ENCODE assay signal across 1 cellular context in the genomic region with DNA sequence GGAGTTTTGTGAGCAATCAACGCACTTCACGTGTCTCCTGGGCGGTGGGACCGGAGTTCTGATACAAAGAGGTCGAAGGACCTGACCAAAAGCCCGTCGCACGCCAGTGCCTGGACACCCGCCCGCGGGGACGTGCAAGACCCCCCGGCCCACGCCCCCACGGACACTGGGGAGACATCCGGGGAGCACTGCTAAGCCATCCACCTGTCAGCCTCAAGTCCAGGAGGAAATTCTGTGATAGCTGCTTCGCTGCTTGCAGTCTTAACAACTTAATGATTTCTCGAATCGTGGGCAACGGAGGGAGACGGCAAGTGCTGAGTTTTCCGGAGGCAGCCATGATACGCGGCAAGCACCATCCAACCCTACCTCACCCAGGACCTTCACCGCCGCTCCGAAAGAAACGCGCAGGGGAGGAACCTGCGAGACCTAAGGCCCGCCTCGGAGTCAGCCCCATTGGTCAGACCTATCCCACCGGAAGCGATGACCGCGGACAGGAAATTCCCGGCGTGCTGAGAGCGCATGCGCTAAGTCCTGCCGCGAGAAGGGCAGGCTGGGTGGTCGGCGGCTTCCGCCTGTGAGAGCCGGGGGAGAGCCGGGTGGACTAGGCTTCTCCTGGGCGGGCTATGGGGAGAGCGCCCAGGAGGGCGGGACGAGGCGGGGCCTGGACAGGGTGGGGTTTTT.
A peak's percentile ranks its signal among the peaks of the same experiment; 100 is the strongest.
TF ChIP-seq lines count a peak whose summit lies in the region.

A gene (minus strand): TSS at position 393 of the 681 bp plus-strand sequence. CDS start 56 bp downstream, at position 337.

TF ChIP-seq in HepG2, 621 proteins besides CTCF, POLR2A, EP300 and RAD21 (continued from another document):
- TF ChIP-seq, protein P1, sequence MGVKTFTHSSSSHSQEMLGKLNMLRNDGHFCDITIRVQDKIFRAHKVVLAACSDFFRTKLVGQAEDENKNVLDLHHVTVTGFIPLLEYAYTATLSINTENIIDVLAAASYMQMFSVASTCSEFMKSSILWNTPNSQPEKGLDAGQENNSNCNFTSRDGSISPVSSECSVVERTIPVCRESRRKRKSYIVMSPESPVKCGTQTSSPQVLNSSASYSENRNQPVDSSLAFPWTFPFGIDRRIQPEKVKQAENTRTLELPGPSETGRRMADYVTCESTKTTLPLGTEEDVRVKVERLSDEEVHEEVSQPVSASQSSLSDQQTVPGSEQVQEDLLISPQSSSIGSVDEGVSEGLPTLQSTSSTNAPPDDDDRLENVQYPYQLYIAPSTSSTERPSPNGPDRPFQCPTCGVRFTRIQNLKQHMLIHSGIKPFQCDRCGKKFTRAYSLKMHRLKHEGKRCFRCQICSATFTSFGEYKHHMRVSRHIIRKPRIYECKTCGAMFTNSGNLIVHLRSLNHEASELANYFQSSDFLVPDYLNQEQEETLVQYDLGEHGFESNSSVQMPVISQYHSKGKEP (CRISPR knock-in tag; IDR thresholded peaks at IDR 0.05), result no peak
- TF ChIP-seq, protein P2, sequence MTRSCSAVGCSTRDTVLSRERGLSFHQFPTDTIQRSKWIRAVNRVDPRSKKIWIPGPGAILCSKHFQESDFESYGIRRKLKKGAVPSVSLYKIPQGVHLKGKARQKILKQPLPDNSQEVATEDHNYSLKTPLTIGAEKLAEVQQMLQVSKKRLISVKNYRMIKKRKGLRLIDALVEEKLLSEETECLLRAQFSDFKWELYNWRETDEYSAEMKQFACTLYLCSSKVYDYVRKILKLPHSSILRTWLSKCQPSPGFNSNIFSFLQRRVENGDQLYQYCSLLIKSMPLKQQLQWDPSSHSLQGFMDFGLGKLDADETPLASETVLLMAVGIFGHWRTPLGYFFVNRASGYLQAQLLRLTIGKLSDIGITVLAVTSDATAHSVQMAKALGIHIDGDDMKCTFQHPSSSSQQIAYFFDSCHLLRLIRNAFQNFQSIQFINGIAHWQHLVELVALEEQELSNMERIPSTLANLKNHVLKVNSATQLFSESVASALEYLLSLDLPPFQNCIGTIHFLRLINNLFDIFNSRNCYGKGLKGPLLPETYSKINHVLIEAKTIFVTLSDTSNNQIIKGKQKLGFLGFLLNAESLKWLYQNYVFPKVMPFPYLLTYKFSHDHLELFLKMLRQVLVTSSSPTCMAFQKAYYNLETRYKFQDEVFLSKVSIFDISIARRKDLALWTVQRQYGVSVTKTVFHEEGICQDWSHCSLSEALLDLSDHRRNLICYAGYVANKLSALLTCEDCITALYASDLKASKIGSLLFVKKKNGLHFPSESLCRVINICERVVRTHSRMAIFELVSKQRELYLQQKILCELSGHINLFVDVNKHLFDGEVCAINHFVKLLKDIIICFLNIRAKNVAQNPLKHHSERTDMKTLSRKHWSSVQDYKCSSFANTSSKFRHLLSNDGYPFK (CRISPR knock-in tag; IDR thresholded peaks at IDR 0.05; ENCODE audit: borderline replicate concordance), result peak; percentile 98
- TF ChIP-seq, protein P3, sequence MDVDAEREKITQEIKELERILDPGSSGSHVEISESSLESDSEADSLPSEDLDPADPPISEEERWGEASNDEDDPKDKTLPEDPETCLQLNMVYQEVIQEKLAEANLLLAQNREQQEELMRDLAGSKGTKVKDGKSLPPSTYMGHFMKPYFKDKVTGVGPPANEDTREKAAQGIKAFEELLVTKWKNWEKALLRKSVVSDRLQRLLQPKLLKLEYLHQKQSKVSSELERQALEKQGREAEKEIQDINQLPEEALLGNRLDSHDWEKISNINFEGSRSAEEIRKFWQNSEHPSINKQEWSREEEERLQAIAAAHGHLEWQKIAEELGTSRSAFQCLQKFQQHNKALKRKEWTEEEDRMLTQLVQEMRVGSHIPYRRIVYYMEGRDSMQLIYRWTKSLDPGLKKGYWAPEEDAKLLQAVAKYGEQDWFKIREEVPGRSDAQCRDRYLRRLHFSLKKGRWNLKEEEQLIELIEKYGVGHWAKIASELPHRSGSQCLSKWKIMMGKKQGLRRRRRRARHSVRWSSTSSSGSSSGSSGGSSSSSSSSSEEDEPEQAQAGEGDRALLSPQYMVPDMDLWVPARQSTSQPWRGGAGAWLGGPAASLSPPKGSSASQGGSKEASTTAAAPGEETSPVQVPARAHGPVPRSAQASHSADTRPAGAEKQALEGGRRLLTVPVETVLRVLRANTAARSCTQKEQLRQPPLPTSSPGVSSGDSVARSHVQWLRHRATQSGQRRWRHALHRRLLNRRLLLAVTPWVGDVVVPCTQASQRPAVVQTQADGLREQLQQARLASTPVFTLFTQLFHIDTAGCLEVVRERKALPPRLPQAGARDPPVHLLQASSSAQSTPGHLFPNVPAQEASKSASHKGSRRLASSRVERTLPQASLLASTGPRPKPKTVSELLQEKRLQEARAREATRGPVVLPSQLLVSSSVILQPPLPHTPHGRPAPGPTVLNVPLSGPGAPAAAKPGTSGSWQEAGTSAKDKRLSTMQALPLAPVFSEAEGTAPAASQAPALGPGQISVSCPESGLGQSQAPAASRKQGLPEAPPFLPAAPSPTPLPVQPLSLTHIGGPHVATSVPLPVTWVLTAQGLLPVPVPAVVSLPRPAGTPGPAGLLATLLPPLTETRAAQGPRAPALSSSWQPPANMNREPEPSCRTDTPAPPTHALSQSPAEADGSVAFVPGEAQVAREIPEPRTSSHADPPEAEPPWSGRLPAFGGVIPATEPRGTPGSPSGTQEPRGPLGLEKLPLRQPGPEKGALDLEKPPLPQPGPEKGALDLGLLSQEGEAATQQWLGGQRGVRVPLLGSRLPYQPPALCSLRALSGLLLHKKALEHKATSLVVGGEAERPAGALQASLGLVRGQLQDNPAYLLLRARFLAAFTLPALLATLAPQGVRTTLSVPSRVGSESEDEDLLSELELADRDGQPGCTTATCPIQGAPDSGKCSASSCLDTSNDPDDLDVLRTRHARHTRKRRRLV (CRISPR knock-in tag; IDR thresholded peaks at IDR 0.05), result no peak
- TF ChIP-seq, protein P4, sequence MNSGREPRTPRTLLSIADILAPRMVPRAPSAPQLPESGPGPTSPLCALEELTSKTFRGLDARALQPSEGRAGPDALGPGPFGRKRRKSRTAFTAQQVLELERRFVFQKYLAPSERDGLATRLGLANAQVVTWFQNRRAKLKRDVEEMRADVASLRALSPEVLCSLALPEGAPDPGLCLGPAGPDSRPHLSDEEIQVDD (CRISPR knock-in tag; IDR thresholded peaks at IDR 0.05; ENCODE audit: borderline replicate concordance), result peak; percentile 73
- TF ChIP-seq ZBTB21 (CRISPR knock-in tag; IDR thresholded peaks at IDR 0.05) (no peak), NFE2 (CRISPR knock-in tag; IDR thresholded peaks at IDR 0.05) (no peak), GFI1 (CRISPR knock-in tag; IDR thresholded peaks at IDR 0.05; ENCODE audit: borderline replicate concordance) (no peak), MYC (CRISPR knock-in tag; IDR thresholded peaks at IDR 0.05; ENCODE audit: borderline replicate concordance) (peak; percentile 76; the same call in 1 of the 2 replicates), ZFP36L1 (CRISPR knock-in tag; IDR thresholded peaks at IDR 0.05) (peak; percentile 8; the same call in 1 of the 2 replicates), GTF3A (CRISPR knock-in tag; conservative IDR thresholded peaks at IDR 0.05) (peak; percentile 86), RFX1 (IDR thresholded peaks at IDR 0.05) (no peak), ZNF720 (CRISPR knock-in tag; IDR thresholded peaks at IDR 0.05) (no peak), SRSF4 (IDR thresholded peaks at IDR 0.05; ENCODE audit: low read depth, low read length, poor library complexity, severe bottlenecking) (no peak), WIZ (CRISPR knock-in tag; IDR thresholded peaks at IDR 0.05) (no peak), SMC3 (IDR thresholded peaks at IDR 0.05; ENCODE audit: low read length) (no peak), ZFP37 (CRISPR knock-in tag; IDR thresholded peaks at IDR 0.05; ENCODE audit: borderline replicate concordance) (peak; percentile 80), NONO (IDR thresholded peaks at IDR 0.05) (no peak), NONO (CRISPR knock-in tag; conservative IDR thresholded peaks at IDR 0.05) (peak; percentile 88), ZNF788 (CRISPR knock-in tag; IDR thresholded peaks at IDR 0.05; ENCODE audit: borderline replicate concordance) (no peak; the same call in 1 of the 2 replicates), SSRP1 (CRISPR knock-in tag; IDR thresholded peaks at IDR 0.05) (peak; percentile 94; the same call in 1 of the 2 replicates), NR2F1 (CRISPR knock-in tag; IDR thresholded peaks at IDR 0.05) (peak in 1 of 2 experiments; percentile 32; a peak in 1 of 4 replicates)
- TF ChIP-seq, protein P5, sequence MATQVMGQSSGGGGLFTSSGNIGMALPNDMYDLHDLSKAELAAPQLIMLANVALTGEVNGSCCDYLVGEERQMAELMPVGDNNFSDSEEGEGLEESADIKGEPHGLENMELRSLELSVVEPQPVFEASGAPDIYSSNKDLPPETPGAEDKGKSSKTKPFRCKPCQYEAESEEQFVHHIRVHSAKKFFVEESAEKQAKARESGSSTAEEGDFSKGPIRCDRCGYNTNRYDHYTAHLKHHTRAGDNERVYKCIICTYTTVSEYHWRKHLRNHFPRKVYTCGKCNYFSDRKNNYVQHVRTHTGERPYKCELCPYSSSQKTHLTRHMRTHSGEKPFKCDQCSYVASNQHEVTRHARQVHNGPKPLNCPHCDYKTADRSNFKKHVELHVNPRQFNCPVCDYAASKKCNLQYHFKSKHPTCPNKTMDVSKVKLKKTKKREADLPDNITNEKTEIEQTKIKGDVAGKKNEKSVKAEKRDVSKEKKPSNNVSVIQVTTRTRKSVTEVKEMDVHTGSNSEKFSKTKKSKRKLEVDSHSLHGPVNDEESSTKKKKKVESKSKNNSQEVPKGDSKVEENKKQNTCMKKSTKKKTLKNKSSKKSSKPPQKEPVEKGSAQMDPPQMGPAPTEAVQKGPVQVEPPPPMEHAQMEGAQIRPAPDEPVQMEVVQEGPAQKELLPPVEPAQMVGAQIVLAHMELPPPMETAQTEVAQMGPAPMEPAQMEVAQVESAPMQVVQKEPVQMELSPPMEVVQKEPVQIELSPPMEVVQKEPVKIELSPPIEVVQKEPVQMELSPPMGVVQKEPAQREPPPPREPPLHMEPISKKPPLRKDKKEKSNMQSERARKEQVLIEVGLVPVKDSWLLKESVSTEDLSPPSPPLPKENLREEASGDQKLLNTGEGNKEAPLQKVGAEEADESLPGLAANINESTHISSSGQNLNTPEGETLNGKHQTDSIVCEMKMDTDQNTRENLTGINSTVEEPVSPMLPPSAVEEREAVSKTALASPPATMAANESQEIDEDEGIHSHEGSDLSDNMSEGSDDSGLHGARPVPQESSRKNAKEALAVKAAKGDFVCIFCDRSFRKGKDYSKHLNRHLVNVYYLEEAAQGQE (IDR thresholded peaks at IDR 0.05; ENCODE audit: borderline replicate concordance in 1 of 2, low read depth in 1 of 2, low read length in 2 of 2), result 0 out of 4 replicates have a peak, but pooled peaks of 1 of the 2 experiments have one; percentile 18
TF ChIP-seq in HepG2: peak in this region for 317.
